8 cellular contexts compared by ENCODE assay signal in genomic region chr18:10526211-10526949, GRCh38. TPM values are rescaled to one million over a fixed set of nuclear protein-coding genes. Genes with fewer than 3 reads are reported as not detected.
DNase-seq lines count a peak whose midpoint lies in the region; ATAC-seq, FAIRE-seq and TF ChIP-seq lines count a peak whose summit lies in the region.

No MANE protein-coding gene starts in this region.

- H3K4me2 ChIP-seq in hepatocyte, result peak overlapping the region; percentile 87
- H3K4me2 ChIP-seq in skeletal muscle satellite cell (ENCODE audit: low read length), result peak overlapping the region; percentile 99

- peak in 6 of 7 experiments; percentile 17 to 70 (median 48) for DNase-seq in CD8-positive, alpha-beta T cell
- DNase-seq in GM19239 (ENCODE audit: insufficient read length, low spot score), result peak; percentile 40
- peak; percentile 40 for DNase-seq in SK-MEL-5 (ENCODE audit: low read depth, low spot score)
- DNase-seq in hepatocyte (ENCODE audit: low spot score), result peak; percentile 79
- DNase-seq in mesenteric fat pad (ENCODE audit: low spot score), result no peak

- intact Hi-C loops in CD8-positive, alpha-beta T cell (cut with DNase I, micrococcal nuclease), result loop anchor here (2.0 to 10.0 kb wide), 11 partner anchors 914 to 1919 kb away; partner anchors contain the start of genes CHMP1B (in 2 of the 2), AFG3L2 (in 1 of the 2), IMPA2 (in 1 of the 2) and MPPE1 (in 1 of the 2)

- peak overlapping the region; percentile 75 for H2AFZ ChIP-seq in hepatocyte

- peak; percentile 65 for FAIRE-seq in GM19239 (lab: Jason Lieb, UNC)

- no peaks in the 10 kb centered on the region for H3K9me3 ChIP-seq in CD8-positive, alpha-beta T cell (ENCODE audit: low read length)
- H3K9me3 ChIP-seq in hepatocyte (ENCODE audit: low read depth) (no peaks in the 10 kb centered on the region), skeletal muscle satellite cell (replicated peaks; ENCODE audit: low read length) (no peaks in the 10 kb centered on the region)

- no peaks in the 10 kb centered on the region for H3K27me3 ChIP-seq in CD8-positive, alpha-beta T cell (ENCODE audit: insufficient read depth, low read length)
- H3K27me3 ChIP-seq in hepatocyte (no peaks in the 10 kb centered on the region), skeletal muscle satellite cell (ENCODE audit: control insufficient read depth, insufficient read depth, low read length) (peaks cover 5% of the 10 kb centered on the region)

- H3K9me2 ChIP-seq in hepatocyte (replicated peaks; ENCODE audit: insufficient read depth), result no peaks in the 10 kb centered on the region

- peaks cover 34% of the 10 kb centered on the region for H3K4me1 ChIP-seq in CD8-positive, alpha-beta T cell (ENCODE audit: insufficient read depth, low read length)
- H3K4me1 ChIP-seq in hepatocyte (ENCODE audit: insufficient read depth) (peaks cover 6% of the 10 kb centered on the region), skeletal muscle satellite cell (ENCODE audit: control insufficient read depth, insufficient read depth, low read length) (peaks cover 26% of the 10 kb centered on the region)

- peak overlapping the region; percentile 97 for H3K9ac ChIP-seq in skeletal muscle satellite cell (ENCODE audit: low read depth, low read length)

- H3K79me2 ChIP-seq in hepatocyte, result peaks cover 52% of the 10 kb centered on the region

- no peak for TF ChIP-seq CTCF in CD8-positive, alpha-beta T cell (IDR thresholded peaks at IDR 0.05)
- TF ChIP-seq CTCF in hepatocyte (IDR thresholded peaks at IDR 0.05; ENCODE audit: poor library complexity), result no peak

- peak overlapping the region; percentile 96 for H3K27ac Mint-ChIP-seq in CD8-positive, alpha-beta T cell

- POLR2A ChIA-PET in CD8-positive, alpha-beta T cell (lab: Charles Lee), result interaction anchor here (1.0 to 1.3 kb wide), 4 partner anchors 10 to 612 kb away, joined by 3 to 7 read pairs (median 4); partner anchors contain the start of gene VAPA

- ATAC-seq in CD8-positive, alpha-beta T cell, result peak; percentile 66
- ATAC-seq in HG03378 (IDR thresholded peaks at IDR 0.05; ENCODE audit: unreplicated experiment), result peak; percentile 39

- CTCF ChIA-PET in CD8-positive, alpha-beta T cell (lab: Charles Lee), result interaction anchor here (0.7 to 0.8 kb wide), 2 partner anchors 393 to 554 kb away, joined by 3 to 4 read pairs; no protein-coding TSS in a partner anchor

- H3K9me3 Mint-ChIP-seq in CD8-positive, alpha-beta T cell, result no peaks in the 10 kb centered on the region

- peaks cover 4% of the 10 kb centered on the region for H4K20me1 ChIP-seq in hepatocyte (ENCODE audit: insufficient read depth, poor library complexity, severe bottlenecking)

- H3K4me3 ChIP-seq in CD8-positive, alpha-beta T cell (ENCODE audit: low read depth, low read length), result peak overlapping the region; percentile 98
- H3K4me3 ChIP-seq in hepatocyte (peak overlapping the region; percentile 37), skeletal muscle satellite cell (ENCODE audit: low read length) (peak overlapping the region; percentile 100)

- in situ Hi-C loops in SK-MEL-5 (cut with HindIII; ENCODE audit: low pct_unique_long_range_greater_than_20kb, low sequenced_read_pairs), result no loop called here

- no peaks in the 10 kb centered on the region for H3K36me3 ChIP-seq in CD8-positive, alpha-beta T cell (ENCODE audit: insufficient read depth, low read length)
- H3K36me3 ChIP-seq in hepatocyte (replicated peaks; ENCODE audit: insufficient read depth, low read depth) (no peaks in the 10 kb centered on the region), skeletal muscle satellite cell (ENCODE audit: insufficient read depth, low read length) (no peaks in the 10 kb centered on the region)

- peak overlapping the region; percentile 97 for H3K4me3 Mint-ChIP-seq in CD8-positive, alpha-beta T cell

- peaks cover 56% of the 10 kb centered on the region for H3K4me1 Mint-ChIP-seq in CD8-positive, alpha-beta T cell (ENCODE audit: low read depth)

- H3K27me3 Mint-ChIP-seq in CD8-positive, alpha-beta T cell (ENCODE audit: low read depth), result no peaks in the 10 kb centered on the region

- 1 to 2% (median 2%) methylated on average over 40 to 42 of the region's 42 CpGs for WGBS in adipose tissue, 3 donors
- 5% methylated on average over 23 of the region's 42 CpGs for WGBS in hepatocyte (ENCODE audit: low lambda C conversion rate, missing lambda C conversion rate)

- peaks cover 15% of the 10 kb centered on the region for H3K36me3 Mint-ChIP-seq in CD8-positive, alpha-beta T cell

- H3K27ac ChIP-seq in CD8-positive, alpha-beta T cell (ENCODE audit: low read depth, low read length), result peak overlapping the region; percentile 75
- H3K27ac ChIP-seq in adipose tissue (ENCODE audit: low read depth, low read length), result peak overlapping the region; percentile 76
- H3K27ac ChIP-seq in hepatocyte, result peak overlapping the region; percentile 91

RNA-seq across cellular contexts. Expression of gene NAPG, which starts 0.6 kb away (rescaled TPM):
- total RNA-seq in CD8-positive, alpha-beta T cell, result 10 to 100 TPM; 33.2 to 35.8 TPM
- 31.1 and 32.2 TPM in 2 replicates for total RNA-seq in SK-MEL-5 (2014; rRNA removed; shearing (Covaris generic))
- polyA plus RNA-seq in SK-MEL-5 (2015; cell fraction: cytosol; rRNA removed), result 17.4 and 19.3 TPM in 2 replicates
- 85.3 and 92.3 TPM in 2 replicates for polyA plus RNA-seq in SK-MEL-5 (2015; cell fraction: nucleus; rRNA removed)
- polyA plus RNA-seq in adipose tissue (10 to 100 TPM in 2 of 3 donors, 1 to 10 TPM in 1; 6.7 to 12.4 (median 11.7) TPM), hepatocyte (29.0 TPM in 2 replicates)
- total RNA-seq in hepatocyte (42.1 and 43.2 TPM in 2 replicates), mesenteric fat pad (39.8 TPM)
- 34.3 and 43.1 TPM in 2 replicates for total RNA-seq in skeletal muscle satellite cell (2012; rRNA removed)

Comparison
In these comparisons a context has a peak if more than half of its experiments do, and no peak if none do; other contexts are left out.
1. H3K4me3 ChIP-seq: peak in every context shown above with its lines; median percentile 100 in skeletal muscle satellite cell; 98 in CD8-positive, alpha-beta T cell; 37 in hepatocyte.